In genomic region chr1:6082430-6082971, GRCh38 we compare ENCODE assay signal across 11 cellular contexts. TPM values are rescaled to one million over a fixed set of nuclear protein-coding genes. Genes with fewer than 3 reads are reported as not detected.
DNase-seq lines count a peak whose midpoint lies in the region; ATAC-seq and TF ChIP-seq lines count a peak whose summit lies in the region.
"Had no signal": no experiment of that assay in that cellular context is flagged by ENCODE, and none has a peak within 500 bp of the region (broad histone marks: within the 10 kb centered on the region; RNA-seq: fewer than 3 reads in every experiment).

No MANE protein-coding gene starts in this region.

- H4K20me1 ChIP-seq in HCT116 (ENCODE audit: insufficient read depth) (no peaks in the 10 kb centered on the region), MM.1S (ENCODE audit: insufficient read depth, low read length) (no peaks in the 10 kb centered on the region)

- BruUV-seq in HCT116 (replicated peaks; lab: Mats Ljungman, UMichigan), result no TSS peak

- no peaks in the 10 kb centered on the region for H3F3A ChIP-seq in MM.1S (ENCODE audit: insufficient read depth, low read length)

- no peak; the same call in none of the 2 replicates for TF ChIP-seq RAD21 in HCT116 (IDR thresholded peaks at IDR 0.05; ENCODE audit: low read depth)

- H2AFZ ChIP-seq in HCT116 (ENCODE audit: low read depth, low read length, poor library complexity, severe bottlenecking) (no peak overlapping the region), MM.1S (ENCODE audit: low read length) (no peak overlapping the region)

- TF ChIP-seq CTCF in HCT116 (IDR thresholded peaks at IDR 0.05 in 2 of 3, conservative IDR thresholded peaks at IDR 0.05 in 1 of 3; ENCODE audit: borderline replicate concordance in 1 of 3, insufficient read depth in 1 of 3, low read depth in 2 of 3, low read length in 2 of 3) (peak; percentile 15 to 47 (median 42); a peak in 4 of 6 replicates), brain microvascular endothelial cell (IDR thresholded peaks at IDR 0.05; ENCODE audit: low read depth, low read length, missing control alignments) (peak; percentile 51), left lung (IDR thresholded peaks at IDR 0.05) (no peak), MM.1S (IDR thresholded peaks at IDR 0.05; ENCODE audit: low read length) (no peak)

- RAD21 ChIA-PET in HCT116 (lab: Charles Lee; ENCODE audit: low non-redundant PET in 1 of 2, low total read pairs in 2 of 2, uncharacterized antibody in 2 of 2, unreplicated experiment in 2 of 2), result no interaction called here

- ATAC-seq in HCT116, result peak; percentile 70
- peak; percentile 50 for ATAC-seq in left lung
- ATAC-seq in GM21447 (IDR thresholded peaks at IDR 0.05; ENCODE audit: unreplicated experiment), result no peak
- no peak for ATAC-seq in HG02884 (IDR thresholded peaks at IDR 0.05; ENCODE audit: unreplicated experiment)

- POLR2A ChIA-PET in HCT116 (lab: Charles Lee), result no interaction called here

- CTCF ChIA-PET in HCT116 (lab: Charles Lee), result no interaction called here

- intact Hi-C loops in HCT116 (cut with micrococcal nuclease) (no loop called here), left lung (cut with DNase I) (no loop called here)

- no peak overlapping the region for H3K9ac ChIP-seq in HCT116 (ENCODE audit: low read length)
- H3K9ac ChIP-seq in MM.1S (ENCODE audit: low read length), result no peak overlapping the region

- H3K79me2 ChIP-seq in HCT116 (ENCODE audit: insufficient read depth, low read length) (no peaks in the 10 kb centered on the region), MM.1S (ENCODE audit: low read length) (no peaks in the 10 kb centered on the region)

- H3K36me3 ChIP-seq in HCT116 (ENCODE audit: control insufficient read depth in 1 of 2, insufficient read depth in 2 of 2, low read length in 2 of 2), result no peaks in the 10 kb centered on the region
- no peaks in the 10 kb centered on the region for H3K36me3 ChIP-seq in brain microvascular endothelial cell (replicated peaks)
- H3K36me3 ChIP-seq in left lung, result peaks cover 0 to 76% of the 10 kb centered on the region in 2 donors
- H3K36me3 ChIP-seq in MM.1S (replicated peaks; ENCODE audit: insufficient read depth, low read length), result no peaks in the 10 kb centered on the region

- no peaks in the 10 kb centered on the region for H3K9me3 ChIP-seq in HCT116 (ENCODE audit: control insufficient read depth in 1 of 2, insufficient read depth in 1 of 2, low read depth in 1 of 2, low read length in 2 of 2)
- H3K9me3 ChIP-seq in left lung, result no peaks in the 10 kb centered on the region
- no peaks in the 10 kb centered on the region for H3K9me3 ChIP-seq in MM.1S (replicated peaks; ENCODE audit: insufficient read depth, low read length)
- H3K9me3 ChIP-seq: esophagus muscularis mucosa had no signal

- in situ Hi-C loops in brain microvascular endothelial cell (cut with HindIII; ENCODE audit: low pct_ligation_motif_present, low sequenced_read_pairs), result no loop called here

- H3K4me2 ChIP-seq in HCT116 (ENCODE audit: low read length) (no peak overlapping the region), MM.1S (ENCODE audit: low read depth, low read length) (no peak overlapping the region)

- no peak for TF ChIP-seq POLR2A in HCT116 (IDR thresholded peaks at IDR 0.05; ENCODE audit: borderline replicate concordance, extremely low read depth, insufficient read depth, insufficient read length)

- DNase-seq in AG08395 (ENCODE audit: low spot score) (peak; percentile 65), HCT116 (ENCODE audit: low read depth, low spot score) (no peak), brain microvascular endothelial cell (no peak), left lung (peak in 1 of 2 donors; percentile 51), NCI-H1105 treated with DMSO at 0.1 percent for 48 hours (lab: John Stamatoyannopoulos, UW) (no peak), MM.1S (no peak)
- DNase-seq: NCI-H2029 had no signal

- H3K27me3 ChIP-seq in HCT116 (ENCODE audit: insufficient read depth, low read length), result no peaks in the 10 kb centered on the region
- H3K27me3 ChIP-seq in brain microvascular endothelial cell (replicated peaks), result peaks cover 28% of the 10 kb centered on the region
- no peaks in the 10 kb centered on the region for H3K27me3 ChIP-seq in left lung
- H3K27me3 ChIP-seq in MM.1S (replicated peaks; ENCODE audit: insufficient read depth, low read length), result no peaks in the 10 kb centered on the region
- H3K27me3 ChIP-seq: esophagus muscularis mucosa had no signal

- no peaks in the 10 kb centered on the region for H3K4me1 ChIP-seq in HCT116 (ENCODE audit: control insufficient read depth in 1 of 2, insufficient read depth in 2 of 2, low read length in 2 of 2)
- peaks cover 0 to 3% of the 10 kb centered on the region in 2 donors for H3K4me1 ChIP-seq in left lung
- H3K4me1 ChIP-seq in MM.1S (ENCODE audit: low read length), result no peaks in the 10 kb centered on the region

- H3K27ac ChIP-seq in HCT116 (ENCODE audit: low read depth, low read length) (no peak overlapping the region), brain microvascular endothelial cell (no peak overlapping the region), left lung (no peak overlapping the region), MM.1S (ENCODE audit: low read length) (no peak overlapping the region)
- H3K27ac ChIP-seq: esophagus muscularis mucosa, SK-N-MC had no signal

- no peaks in the 10 kb centered on the region for H3K9me2 ChIP-seq in HCT116 (ENCODE audit: insufficient read depth)
- H3K9me2 ChIP-seq in MM.1S (replicated peaks; ENCODE audit: insufficient read depth, low read length), result no peaks in the 10 kb centered on the region

- H3K4me3 ChIP-seq in HCT116 (replicated peaks in 1 of 2; ENCODE audit: low read depth in 1 of 2, low read length in 2 of 2) (no peak overlapping the region), brain microvascular endothelial cell (ENCODE audit: low read depth, low read length) (no peak overlapping the region), left lung (no peak overlapping the region), MM.1S (ENCODE audit: low read length) (no peak overlapping the region)
- H3K4me3 ChIP-seq: esophagus muscularis mucosa, SK-N-MC had no signal

TF ChIP-seq in HCT116, 20 proteins besides CTCF, POLR2A, EP300 and RAD21:
- TF ChIP-seq FOSL1 (IDR thresholded peaks at IDR 0.05; ENCODE audit: low read depth) (no peak), ZNF274 (IDR thresholded peaks at IDR 0.05; ENCODE audit: low read depth, low read length) (no peak), SRF (IDR thresholded peaks at IDR 0.05; ENCODE audit: low read depth) (no peak), JUND (IDR thresholded peaks at IDR 0.05) (no peak), ELF1 (IDR thresholded peaks at IDR 0.05; ENCODE audit: borderline replicate concordance, low read depth) (no peak), SIN3A (IDR thresholded peaks at IDR 0.05; ENCODE audit: low read depth) (no peak), POLR2AphosphoS5 (IDR thresholded peaks at IDR 0.05; ENCODE audit: low read depth, low read length) (no peak), TCF7L2 (IDR thresholded peaks at IDR 0.05; ENCODE audit: borderline replicate concordance, extremely low read depth, insufficient read depth, insufficient read length) (no peak), EZH2phosphoT487 (IDR thresholded peaks at IDR 0.05; ENCODE audit: borderline replicate concordance) (no peak), YY1 (IDR thresholded peaks at IDR 0.05; ENCODE audit: extremely low read depth, insufficient replicate concordance, low read depth, low read length) (no peak), ZFX (IDR thresholded peaks at IDR 0.05) (no peak), ATF3 (IDR thresholded peaks at IDR 0.05) (no peak), EGR1 (IDR thresholded peaks at IDR 0.05; ENCODE audit: low read depth) (no peak), CEBPB (IDR thresholded peaks at IDR 0.05; ENCODE audit: low read depth) (no peak), SP1 (IDR thresholded peaks at IDR 0.05; ENCODE audit: low read depth) (no peak)

RNA-seq across cellular contexts. Expression of gene KCNAB2, which starts 36.8 kb away (rescaled TPM):
- total RNA-seq in HCT116 (2021; ENCODE audit: unreplicated experiment) (18.1 TPM), left lung (10 to 100 TPM; 35.6 to 82.5 TPM)
- 10.2 TPM in 2 replicates for polyA plus RNA-seq in HCT116 (2012)

Comparison
In these comparisons a context has a peak if more than half of its experiments do, and no peak if none do; other contexts are left out.
1. ATAC-seq: peak in HCT116 (single experiment) and left lung (single experiment); none in GM21447 (single experiment) and HG02884 (single experiment).
2. CTCF ChIP-seq: peak in HCT116 (3 of 3) and brain microvascular endothelial cell (single experiment); none in left lung (0 of 2) and MM.1S (single experiment).